Comparison of ENCODE assay signal across 16 cellular contexts in genomic region chr3:115351193-115351592, GRCh38.
DNase-seq lines count a peak whose midpoint lies in the region; TF ChIP-seq lines count a peak whose summit lies in the region.
"Had no signal": no experiment of that assay in that cellular context is flagged by ENCODE, and none has a peak within 500 bp of the region (broad histone marks: within the 10 kb centered on the region; RNA-seq: fewer than 3 reads in every experiment).

No MANE protein-coding gene starts in this region.

- H3K27ac ChIP-seq in PC-9 (no peak overlapping the region), Peyer's patch (no peak overlapping the region)

- H3K4me1 Mint-ChIP-seq in chondrocyte (ENCODE audit: low read depth) (peaks cover 37% of the 10 kb centered on the region), osteocyte (ENCODE audit: unreplicated experiment) (peaks cover 38% of the 10 kb centered on the region)
- H3K4me1 Mint-ChIP-seq: CD4-positive, alpha-beta memory T cell had no signal

- H2AFZ ChIP-seq in PC-9 = 0 out of 2 replicates have a peak overlapping the region, but pooled peaks have one; percentile 33

- BruUV-seq in PC-9 (replicated peaks; lab: Mats Ljungman, UMichigan) = no TSS peak

- DNase-seq in PC-9 (no peak), chondrocyte (ENCODE audit: low spot score) (no peak), iPS DF 19.7 (ENCODE audit: low read depth, low spot score) (peak; percentile 20), osteocyte (ENCODE audit: extremely low spot score, unreplicated experiment) (no peak), AML-193 (lab: John Stamatoyannopoulos, UW) (no peak), Peyer's patch (no peak)
- DNase-seq in stimulated activated CD4-positive, alpha-beta T cell treated with anti-CD3 and anti-CD28 coated beads, Interleukin-2, amount 100 ng/mL, for 24 hours = no peak
- DNase-seq: BE2C; C1 segment of cervical spinal cord; CD4-positive, alpha-beta memory T cell; DMS153; DMS79; GDM1; GOT3 had no signal

- no peak for TF ChIP-seq POLR2A in Peyer's patch (IDR thresholded peaks at IDR 0.05)

- H3K9me3 ChIP-seq in PC-9 (ENCODE audit: insufficient read depth, low read depth) (no peaks in the 10 kb centered on the region; the same call in 1 of the 2 replicates), Peyer's patch (no peaks in the 10 kb centered on the region)
- H3K9me3 ChIP-seq: BE2C, HAP-1 had no signal

- no peaks in the 10 kb centered on the region for H3K4me1 ChIP-seq in PC-9 (replicated peaks; ENCODE audit: insufficient read depth)
- no peaks in the 10 kb centered on the region for H3K4me1 ChIP-seq in Peyer's patch
- H3K4me1 ChIP-seq: BE2C, HAP-1 had no signal

- no peaks in the 10 kb centered on the region for H3K27me3 Mint-ChIP-seq in chondrocyte (ENCODE audit: low read depth)
- no peaks in the 10 kb centered on the region for H3K27me3 Mint-ChIP-seq in osteocyte (ENCODE audit: unreplicated experiment)
- H3K27me3 Mint-ChIP-seq: CD4-positive, alpha-beta memory T cell had no signal

- no peaks in the 10 kb centered on the region for H3K79me2 ChIP-seq in PC-9 (ENCODE audit: low read depth)

- peaks cover 10% of the 10 kb centered on the region for H3K36me3 Mint-ChIP-seq in chondrocyte (ENCODE audit: low read depth)
- peaks cover 7% of the 10 kb centered on the region for H3K36me3 Mint-ChIP-seq in osteocyte (ENCODE audit: unreplicated experiment)
- H3K36me3 Mint-ChIP-seq: CD4-positive, alpha-beta memory T cell had no signal

- CTCF ChIA-PET in PC-9 (lab: Charles Lee) = no interaction called here

- H3K4me2 ChIP-seq in PC-9 = no peak overlapping the region

- H3K36me3 ChIP-seq in PC-9 (ENCODE audit: low read depth) = no peaks in the 10 kb centered on the region
- no peaks in the 10 kb centered on the region for H3K36me3 ChIP-seq in Peyer's patch
- H3K36me3 ChIP-seq: BE2C, HAP-1 had no signal

- H3K27me3 ChIP-seq in PC-9 (ENCODE audit: insufficient read depth, low read depth) (no peaks in the 10 kb centered on the region), Peyer's patch (no peaks in the 10 kb centered on the region)
- H3K27me3 ChIP-seq: BE2C had no signal

- H4K20me1 ChIP-seq in PC-9 (ENCODE audit: insufficient read depth) = no peaks in the 10 kb centered on the region

- no peaks in the 10 kb centered on the region for H3F3A ChIP-seq in PC-9 (ENCODE audit: insufficient read depth, low read depth)

- POLR2A ChIA-PET in PC-9 (lab: Charles Lee; ENCODE audit: unreplicated experiment) = no interaction called here

- peaks cover 22% of the 10 kb centered on the region for H3K9me3 Mint-ChIP-seq in chondrocyte (ENCODE audit: low read depth)
- peaks cover 21% of the 10 kb centered on the region for H3K9me3 Mint-ChIP-seq in osteocyte (ENCODE audit: unreplicated experiment)

- no peak for TF ChIP-seq CTCF in PC-9 (conservative IDR thresholded peaks at IDR 0.05)
- no peak for TF ChIP-seq CTCF in chondrocyte (IDR thresholded peaks at IDR 0.05)
- no peak for TF ChIP-seq CTCF in osteocyte (IDR thresholded peaks at IDR 0.05)
- TF ChIP-seq CTCF in Peyer's patch (IDR thresholded peaks at IDR 0.05) = no peak

- H3K4me3 Mint-ChIP-seq in chondrocyte (ENCODE audit: unreplicated experiment) (no peak overlapping the region), osteocyte (ENCODE audit: unreplicated experiment) (no peak overlapping the region)
- H3K4me3 Mint-ChIP-seq: CD4-positive, alpha-beta memory T cell had no signal

- H3K9me2 ChIP-seq in PC-9 (ENCODE audit: insufficient read depth) = no peaks in the 10 kb centered on the region

- H3K4me3 ChIP-seq in PC-9 (no peak overlapping the region), Peyer's patch (no peak overlapping the region)
- H3K4me3 ChIP-seq: HAP-1, K562 had no signal

- peak overlapping the region; percentile 67 for H3K27ac Mint-ChIP-seq in chondrocyte (ENCODE audit: unreplicated experiment)
- peak overlapping the region; percentile 83 for H3K27ac Mint-ChIP-seq in osteocyte (ENCODE audit: unreplicated experiment)
- H3K27ac Mint-ChIP-seq: CD4-positive, alpha-beta memory T cell had no signal

- intact Hi-C loops in PC-9 (cut with micrococcal nuclease; ENCODE audit: unreplicated experiment) = no loop called here
